Comparison of ENCODE assay signal across 8 cellular contexts in genomic region chr12:6699989-6700645, GRCh38. TPM values are rescaled to one million over a fixed set of nuclear protein-coding genes. Genes with fewer than 3 reads are reported as not detected.
DNase-seq lines count a peak whose midpoint lies in the region; ATAC-seq, FAIRE-seq and TF ChIP-seq lines count a peak whose summit lies in the region.

No MANE protein-coding gene starts in this region.

- H3K9me3 ChIP-seq in Panc1 (ENCODE audit: control insufficient read depth, insufficient read depth, low read depth, low read length) (no peaks in the 10 kb centered on the region), aorta (ENCODE audit: control insufficient read depth, low read length) (no peaks in the 10 kb centered on the region)

- ATAC-seq in Panc1 (peak; percentile 59), aorta (ENCODE audit: low FRiP score) (peak; percentile 27), HG02610 (IDR thresholded peaks at IDR 0.05; ENCODE audit: unreplicated experiment) (no peak)

- H3K27ac Mint-ChIP-seq in mesothelial cell of epicardium = no peak overlapping the region

- intact Hi-C loops in Panc1 (cut with micrococcal nuclease; ENCODE audit: unreplicated experiment) = loop anchor here (2.0 kb wide), 1 partner anchor 83 kb away; no protein-coding TSS in a partner anchor
- intact Hi-C loops in aorta (cut with DNase I) = no loop called here

- peak; percentile 43 for DNase-seq in D721Med (ENCODE audit: insufficient read length, low spot score)
- DNase-seq in Panc1 (ENCODE audit: low read depth, low spot score) = no peak
- peak in 1 of 2 experiments; percentile 53 for DNase-seq in mesothelial cell of epicardium (ENCODE audit: low spot score in 2 of 2, unreplicated experiment in 2 of 2)
- peak; percentile 49 to 80 for DNase-seq in aorta
- no peak for DNase-seq in NCI-H2196 treated with DMSO at 0.1 percent for 48 hours (lab: John Stamatoyannopoulos, UW; ENCODE audit: unreplicated experiment)
- no peak for DNase-seq in COLO829 (ENCODE audit: low spot score)

- peak overlapping the region; percentile 67 for H3K4me3 Mint-ChIP-seq in mesothelial cell of epicardium

- H3K4me1 ChIP-seq in Panc1 (ENCODE audit: control insufficient read depth, insufficient read depth, low read length) = no peaks in the 10 kb centered on the region
- no peaks in the 10 kb centered on the region for H3K4me1 ChIP-seq in aorta (ENCODE audit: control insufficient read depth in 1 of 2, insufficient read depth in 2 of 2, low read length in 2 of 2)

- BruUV-seq in Panc1 (replicated peaks; lab: Mats Ljungman, UMichigan) = no TSS peak

- POLR2A ChIA-PET in Panc1 (lab: Charles Lee) = no interaction called here

- no peaks in the 10 kb centered on the region for H3K9me3 Mint-ChIP-seq in mesothelial cell of epicardium

- no peak for FAIRE-seq in D721Med (lab: Jason Lieb, UNC)

- TF ChIP-seq CTCF in D721Med (IDR thresholded peaks at IDR 0.05; ENCODE audit: insufficient read depth, missing control alignments) (no peak), Panc1 (IDR thresholded peaks at IDR 0.05) (no peak), mesothelial cell of epicardium (IDR thresholded peaks at IDR 0.05; ENCODE audit: unreplicated experiment) (no peak)

- no peaks in the 10 kb centered on the region for H3K36me3 ChIP-seq in Panc1 (ENCODE audit: control insufficient read depth, insufficient read depth, low read length)
- H3K36me3 ChIP-seq in aorta (ENCODE audit: control insufficient read depth in 1 of 2, insufficient read depth in 2 of 2, low read length in 1 of 2) = no peaks in the 10 kb centered on the region

- peaks cover 11% of the 10 kb centered on the region for H3K27me3 ChIP-seq in Panc1 (ENCODE audit: control insufficient read depth, insufficient read depth, low read length)
- H3K27me3 ChIP-seq in aorta (ENCODE audit: control insufficient read depth in 1 of 2, insufficient read depth in 2 of 2, low read length in 1 of 2) = no peaks in the 10 kb centered on the region

- in situ Hi-C loops in Panc1 (cut with HindIII; ENCODE audit: low pct_unique_long_range_greater_than_20kb, low sequenced_read_pairs) = no loop called here

- H3K36me3 Mint-ChIP-seq in mesothelial cell of epicardium = no peaks in the 10 kb centered on the region

- 0 to 1% methylated on average over 53 to 65 of the region's 65 CpGs for WGBS in aorta, 2 donors

- CTCF ChIA-PET in Panc1 (lab: Charles Lee) = no interaction called here

- H3K27ac ChIP-seq in Panc1 (ENCODE audit: low read length) = no peak overlapping the region
- peak overlapping the region; percentile 54 for H3K27ac ChIP-seq in cingulate gyrus (ENCODE audit: low read depth, low read length)
- H3K27ac ChIP-seq in aorta (ENCODE audit: low read depth in 1 of 2, low read length in 2 of 2) = peak overlapping the region in 1 of 2 donors; percentile 20

- H3K4me1 Mint-ChIP-seq in mesothelial cell of epicardium = peaks cover 17% of the 10 kb centered on the region

- peaks cover 90% of the 10 kb centered on the region for H3K27me3 Mint-ChIP-seq in mesothelial cell of epicardium (ENCODE audit: low read depth)

- H3K4me3 ChIP-seq in Panc1 (ENCODE audit: low read depth in 2 of 2, low read length in 2 of 2) = peak overlapping the region; percentile 40 to 45
- peak overlapping the region; percentile 36 to 87 for H3K4me3 ChIP-seq in aorta (ENCODE audit: low read length in 2 of 2)

RNA-seq across cellular contexts. Expression of gene PIANP, which starts 0.5 kb away (rescaled TPM):
- total RNA-seq in Panc1 (2021; ENCODE audit: unreplicated experiment) (0.13 TPM), mesothelial cell of epicardium (3.7 to 6.0 TPM (median 3.9 TPM) in 3 replicates), aorta (10 to 100 TPM in 1 of 2 donors, 1 to 10 TPM in 1; 1.2 to 10.7 TPM)
- 0.73 TPM for polyA plus RNA-seq in Panc1 (2012; ENCODE audit: insufficient read length)
- 1 to 10 TPM; 4.3 to 7.5 TPM for polyA plus RNA-seq in aorta

RNA-seq across cellular contexts. Expression of gene ZNF384, which starts 10.9 kb away (rescaled TPM):
- 54.3 TPM for total RNA-seq in Panc1 (2021; ENCODE audit: unreplicated experiment)
- 60.1 TPM for polyA plus RNA-seq in Panc1 (2012; ENCODE audit: insufficient read length)
- 94.9 to 101 TPM (median 96.3 TPM) in 3 replicates for total RNA-seq in mesothelial cell of epicardium
- 10 to 100 TPM; 54.4 to 66.7 TPM for total RNA-seq in aorta
- 10 to 100 TPM; 23.2 to 49.3 TPM for polyA plus RNA-seq in aorta

RNA-seq across cellular contexts. Expression of gene COPS7A, which starts 23.7 kb away (rescaled TPM):
- 37.5 TPM for total RNA-seq in Panc1 (2021; ENCODE audit: unreplicated experiment)
- polyA plus RNA-seq in Panc1 (2012; ENCODE audit: insufficient read length) = 76.8 TPM
- total RNA-seq in mesothelial cell of epicardium = 34.1 to 37.6 TPM (median 34.8 TPM) in 3 replicates
- 10 to 100 TPM; 47.0 to 50.1 TPM for total RNA-seq in aorta
- polyA plus RNA-seq in aorta = 10 to 100 TPM; 43.8 to 70.5 TPM

RNA-seq across cellular contexts. Expression of gene ING4, which starts 37.2 kb away (rescaled TPM):
- 11.4 TPM for total RNA-seq in Panc1 (2021; ENCODE audit: unreplicated experiment)
- polyA plus RNA-seq in Panc1 (2012; ENCODE audit: insufficient read length) = 17.2 TPM
- total RNA-seq in mesothelial cell of epicardium = 63.5 to 69.0 TPM (median 64.2 TPM) in 3 replicates
- total RNA-seq in aorta = 10 to 100 TPM; 19.7 to 43.3 TPM
- 10 to 100 TPM; 45.3 to 63.7 TPM for polyA plus RNA-seq in aorta

RNA-seq across cellular contexts. Expression of gene MLF2, which starts 52.8 kb away (rescaled TPM):
- total RNA-seq in Panc1 (2021; ENCODE audit: unreplicated experiment) (175 TPM), mesothelial cell of epicardium (195 to 203 TPM (median 202 TPM) in 3 replicates), aorta (100 to 1,000 TPM; 110 to 144 TPM)
- polyA plus RNA-seq in Panc1 (2012; ENCODE audit: insufficient read length) = 269 TPM
- polyA plus RNA-seq in aorta = 100 to 1,000 TPM; 134 to 141 TPM

Comparison
In these comparisons a context has a peak if more than half of its experiments do, and no peak if none do; other contexts are left out.
1. DNase-seq: peak in D721Med (single experiment) and aorta (2 of 2); none in Panc1 (single experiment), NCI-H2196 treated with DMSO at 0.1 percent for 48 hours (single experiment) and COLO829 (single experiment).